In genomic region chr17:14334261-14334860, GRCh38 we compare ENCODE assay signal across 14 cellular contexts. TPM values are rescaled to one million over a fixed set of nuclear protein-coding genes. Genes with fewer than 3 reads are reported as not detected.
DNase-seq lines count a peak whose midpoint lies in the region; ATAC-seq and TF ChIP-seq lines count a peak whose summit lies in the region.
"Had no signal": no experiment of that assay in that cellular context is flagged by ENCODE, and none has a peak within 500 bp of the region (broad histone marks: within the 10 kb centered on the region; RNA-seq: fewer than 3 reads in every experiment).

No MANE protein-coding gene starts in this region.

- H3K4me3 ChIP-seq in BLaER1 (no peak overlapping the region), adipocyte (ENCODE audit: low read length) (peak overlapping the region; percentile 31), vagina (no peak overlapping the region)
- H3K4me3 ChIP-seq in CD8-positive, alpha-beta T cell (ENCODE audit: low read depth, low read length): no peak overlapping the region
- H3K4me3 ChIP-seq: SK-N-MC had no signal

- no peak overlapping the region for H3K4me3 Mint-ChIP-seq in CD8-positive, alpha-beta T cell

- H3K27me3 Mint-ChIP-seq in CD8-positive, alpha-beta T cell (ENCODE audit: low read depth): no peaks in the 10 kb centered on the region

- ATAC-seq in CD8-positive, alpha-beta T cell: no peak
- ATAC-seq in left ventricle myocardium superior (peak; percentile 49), HG02852 (IDR thresholded peaks at IDR 0.05; ENCODE audit: unreplicated experiment) (no peak)
- ATAC-seq: sciatic nerve had no signal

- H3K4me1 ChIP-seq in BLaER1 (peaks cover 99% of the 10 kb centered on the region), adipocyte (ENCODE audit: control insufficient read depth, insufficient read depth, low read length) (peaks cover 37% of the 10 kb centered on the region), vagina (no peaks in the 10 kb centered on the region)
- peaks cover 56% of the 10 kb centered on the region for H3K4me1 ChIP-seq in CD8-positive, alpha-beta T cell (ENCODE audit: insufficient read depth, low read length)

- CTCF ChIA-PET in CD8-positive, alpha-beta T cell (lab: Charles Lee): no interaction called here

- peak overlapping the region; percentile 80 for H3K4me2 ChIP-seq in BLaER1

- TF ChIP-seq POLR2A in vagina (IDR thresholded peaks at IDR 0.05): no peak

- H3K9me3 ChIP-seq in BLaER1 (peaks cover 22% of the 10 kb centered on the region), adipocyte (ENCODE audit: control insufficient read depth, low read length) (no peaks in the 10 kb centered on the region), vagina (no peaks in the 10 kb centered on the region)
- H3K9me3 ChIP-seq in CD8-positive, alpha-beta T cell (ENCODE audit: low read length): no peaks in the 10 kb centered on the region

- peak overlapping the region; percentile 38 for H3K27ac Mint-ChIP-seq in CD8-positive, alpha-beta T cell

- H3K36me3 ChIP-seq in BLaER1 (peaks cover 53% of the 10 kb centered on the region), adipocyte (ENCODE audit: control insufficient read depth, insufficient read depth, low read length, severe bottlenecking) (no peaks in the 10 kb centered on the region), vagina (no peaks in the 10 kb centered on the region)
- H3K36me3 ChIP-seq in CD8-positive, alpha-beta T cell (ENCODE audit: insufficient read depth, low read length): no peaks in the 10 kb centered on the region

- H3K9me3 Mint-ChIP-seq in CD8-positive, alpha-beta T cell: no peaks in the 10 kb centered on the region

- intact Hi-C loops in CD8-positive, alpha-beta T cell (cut with DNase I, micrococcal nuclease): no loop called here
- intact Hi-C loops in left ventricle myocardium superior (cut with micrococcal nuclease) (no loop called here), vagina (cut with DNase I) (no loop called here)

- H3K9ac ChIP-seq in BLaER1 (0 out of 2 replicates have a peak overlapping the region, but pooled peaks have one; percentile 38), adipocyte (ENCODE audit: low read length) (no peak overlapping the region)

- peaks cover 85% of the 10 kb centered on the region for H3K4me1 Mint-ChIP-seq in CD8-positive, alpha-beta T cell (ENCODE audit: low read depth)

- in situ Hi-C loops in GM13976 (cut with MboI; ENCODE audit: low sequenced_read_pairs, unreplicated experiment): no loop called here

- POLR2A ChIA-PET in CD8-positive, alpha-beta T cell (lab: Charles Lee): no interaction called here

- H3K27ac ChIP-seq in BLaER1 (peak overlapping the region; percentile 62), vagina (no peak overlapping the region)
- no peak overlapping the region for H3K27ac ChIP-seq in CD8-positive, alpha-beta T cell (ENCODE audit: low read depth, low read length)
- H3K27ac ChIP-seq: SK-N-MC had no signal

- peaks cover 24% of the 10 kb centered on the region for H4K20me1 ChIP-seq in BLaER1

- H3K36me3 Mint-ChIP-seq in CD8-positive, alpha-beta T cell: peaks cover 12% of the 10 kb centered on the region

- H3K27me3 ChIP-seq in BLaER1 (no peaks in the 10 kb centered on the region), adipocyte (replicated peaks; ENCODE audit: control insufficient read depth, insufficient read depth, low read length) (no peaks in the 10 kb centered on the region), vagina (no peaks in the 10 kb centered on the region)
- H3K27me3 ChIP-seq in CD8-positive, alpha-beta T cell (ENCODE audit: insufficient read depth, low read length): no peaks in the 10 kb centered on the region

- no peak for TF ChIP-seq CTCF in CD8-positive, alpha-beta T cell (IDR thresholded peaks at IDR 0.05)
- TF ChIP-seq CTCF in vagina (IDR thresholded peaks at IDR 0.05) (no peak), GM13976 (IDR thresholded peaks at IDR 0.05; ENCODE audit: borderline replicate concordance, control extremely low read depth, extremely low read depth, insufficient read depth, missing control alignments) (no peak)

- DNase-seq in CD8-positive, alpha-beta T cell: no peak
- DNase-seq in adipocyte (ENCODE audit: low read depth) (peak; percentile 36), left ventricle myocardium superior (no peak), vagina (ENCODE audit: extremely low spot score in 2 of 2) (no peak), NCI-H2196 (lab: John Stamatoyannopoulos, UW; ENCODE audit: unreplicated experiment) (no peak), GM13976 (ENCODE audit: low spot score) (no peak)
- DNase-seq: amygdala, mammary epithelial cell, NCI-H1694 treated with DMSO at 0.1 percent for 48 hours, NCI-H510A had no signal

RNA-seq across cellular contexts. Expression of gene HS3ST3B1, which starts 33.5 kb away (rescaled TPM):
- total RNA-seq in CD8-positive, alpha-beta T cell: 1 to 10 TPM; 8.1 to 8.4 TPM
- total RNA-seq in left ventricle myocardium superior: 1.7 TPM
- total RNA-seq in vagina: 5.9 TPM
